ENCODE assay signal across 1 cellular context in genomic region chr15:75523011-75523410, GRCh38.
TF ChIP-seq lines count a peak whose summit lies in the region.

No MANE protein-coding gene starts in this region.

TF ChIP-seq in HCT116, 20 proteins besides CTCF, POLR2A, EP300 and RAD21 (continued from another document):
- TF ChIP-seq ATF3 (IDR thresholded peaks at IDR 0.05), result no peak
